Comparison of ENCODE assay signal across 1 cellular context in the genomic region with DNA sequence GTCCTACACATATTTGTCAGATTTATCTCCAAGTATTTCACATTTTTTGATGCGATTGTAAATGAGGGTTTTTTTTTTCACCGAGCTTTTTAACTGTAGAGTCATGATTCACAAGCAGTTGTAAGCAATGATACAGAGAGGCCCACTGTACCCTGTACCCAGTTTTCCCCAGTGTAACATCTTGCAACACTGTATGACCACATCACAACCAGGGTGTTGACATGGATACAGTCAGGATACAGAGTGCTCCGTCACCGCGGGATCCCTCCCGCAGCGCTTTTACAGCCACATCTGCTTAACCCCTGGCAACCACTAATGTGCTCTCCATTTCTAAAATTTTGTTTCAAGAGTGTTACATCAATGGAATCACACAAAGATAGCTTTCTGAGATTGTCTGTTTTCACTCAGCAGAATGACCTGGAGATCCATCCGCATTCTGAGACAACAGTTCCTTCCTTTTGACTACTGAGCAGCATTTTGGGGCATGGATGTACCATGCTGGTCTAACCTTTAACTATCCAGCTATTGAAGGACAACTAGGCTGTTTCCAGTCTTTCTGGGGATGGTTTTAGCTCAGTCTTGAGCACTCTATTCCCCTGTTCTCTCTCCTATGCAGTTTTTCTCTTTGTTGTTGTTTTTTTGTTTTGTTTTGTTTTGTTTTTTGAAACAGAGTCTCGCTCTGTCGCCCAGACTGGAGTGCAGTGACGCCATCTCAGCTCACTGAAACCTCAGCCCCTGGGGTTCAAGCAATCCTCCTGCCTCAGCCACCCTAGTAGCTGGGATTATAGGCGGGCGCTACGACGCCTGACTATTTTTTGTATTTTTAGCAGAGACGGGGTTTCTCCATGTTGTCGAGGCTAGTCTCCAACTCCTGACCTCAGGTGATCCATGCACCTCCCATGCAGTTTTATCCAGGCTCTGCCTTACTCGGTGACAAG.
TF ChIP-seq lines count a peak whose summit lies in the region.

No MANE protein-coding gene starts in this region.

TF ChIP-seq in K562, 482 proteins besides CTCF, POLR2A, EP300 and RAD21:
- TF ChIP-seq CEBPB (tag; IDR thresholded peaks at IDR 0.05) (peak; percentile 74; the same call in 1 of the 2 replicates), ZNF644 (tag; IDR thresholded peaks at IDR 0.05; ENCODE audit: low read depth) (0 out of 2 replicates have a peak, but pooled peaks have one; percentile 15), CEBPG (CRISPR knock-in tag; IDR thresholded peaks at IDR 0.05) (no peak), CEBPG (tag; conservative IDR thresholded peaks at IDR 0.05 in 1 of 2, IDR thresholded peaks at IDR 0.05 in 1 of 2) (peak in 1 of 2 experiments; percentile 79; a peak in 2 of 4 replicates)
- TF ChIP-seq, protein P1, sequence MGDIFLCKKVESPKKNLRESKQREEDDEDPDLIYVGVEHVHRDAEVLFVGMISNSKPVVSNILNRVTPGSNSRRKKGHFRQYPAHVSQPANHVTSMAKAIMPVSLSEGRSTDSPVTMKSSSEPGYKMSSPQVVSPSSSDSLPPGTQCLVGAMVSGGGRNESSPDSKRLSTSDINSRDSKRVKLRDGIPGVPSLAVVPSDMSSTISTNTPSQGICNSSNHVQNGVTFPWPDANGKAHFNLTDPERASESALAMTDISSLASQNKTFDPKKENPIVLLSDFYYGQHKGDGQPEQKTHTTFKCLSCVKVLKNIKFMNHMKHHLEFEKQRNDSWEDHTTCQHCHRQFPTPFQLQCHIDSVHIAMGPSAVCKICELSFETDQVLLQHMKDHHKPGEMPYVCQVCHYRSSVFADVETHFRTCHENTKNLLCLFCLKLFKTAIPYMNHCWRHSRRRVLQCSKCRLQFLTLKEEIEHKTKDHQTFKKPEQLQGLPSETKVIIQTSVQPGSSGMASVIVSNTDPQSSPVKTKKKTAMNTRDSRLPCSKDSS (IDR thresholded peaks at IDR 0.05; ENCODE audit: low read depth, partially characterized antibody), result no peak
- TF ChIP-seq, protein P2, sequence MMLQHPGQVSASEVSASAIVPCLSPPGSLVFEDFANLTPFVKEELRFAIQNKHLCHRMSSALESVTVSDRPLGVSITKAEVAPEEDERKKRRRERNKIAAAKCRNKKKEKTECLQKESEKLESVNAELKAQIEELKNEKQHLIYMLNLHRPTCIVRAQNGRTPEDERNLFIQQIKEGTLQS (IDR thresholded peaks at IDR 0.05), result 0 out of 2 replicates have a peak, but pooled peaks have one; percentile 25
- TF ChIP-seq, protein P2 (CRISPR knock-in tag; conservative IDR thresholded peaks at IDR 0.05), result no peak
TF ChIP-seq in K562: peak in this region for 4.
